Comparison of ENCODE assay signal across 8 cellular contexts in the genomic region with DNA sequence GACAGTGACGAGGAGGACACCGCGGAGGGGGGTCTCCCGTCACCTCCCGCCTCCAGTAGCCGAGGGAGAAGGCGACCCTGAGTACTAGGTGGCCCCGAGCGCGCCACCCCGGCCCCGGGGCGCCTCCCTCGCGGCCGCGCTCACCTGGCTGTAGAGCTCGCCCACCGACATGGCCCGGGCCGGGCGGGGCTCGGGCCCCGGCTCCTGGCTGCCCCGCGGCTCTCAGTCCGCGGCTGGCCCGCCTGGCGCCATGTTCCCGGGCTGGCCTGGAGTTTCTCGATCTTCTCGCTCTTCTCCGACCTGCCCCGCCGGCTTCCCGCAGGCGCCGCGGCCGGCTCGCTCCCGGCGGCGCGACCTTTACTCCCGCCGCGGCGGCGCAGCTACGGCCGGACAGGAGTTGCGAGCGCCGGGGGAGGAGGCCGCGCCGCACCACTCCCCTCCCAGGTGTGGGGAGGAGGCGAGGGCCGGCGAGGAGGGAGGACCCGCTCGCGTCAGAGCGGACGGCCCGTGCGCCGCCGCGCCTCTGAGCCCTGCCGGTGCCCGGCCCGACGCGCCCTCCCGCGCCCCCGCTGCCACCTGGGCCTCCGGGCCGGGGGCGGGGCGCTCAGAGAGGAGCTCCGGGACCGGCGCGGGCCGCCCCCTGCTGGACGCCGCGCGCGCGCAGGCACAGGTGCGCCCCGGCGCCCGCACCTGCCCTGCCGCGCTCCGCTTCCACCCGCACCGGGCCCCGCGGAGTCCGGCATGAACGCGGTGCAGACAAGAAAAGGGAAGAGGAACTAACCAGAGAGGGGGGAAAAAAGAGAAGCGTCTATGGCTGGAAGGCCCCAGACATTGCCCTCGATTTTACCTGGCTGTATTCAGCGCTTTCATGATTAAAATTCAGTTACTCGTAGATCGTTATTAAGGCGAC. TPM values are rescaled to one million over a fixed set of nuclear protein-coding genes. Genes with fewer than 3 reads are reported as not detected.
A peak's percentile ranks its signal among the peaks of the same experiment; 100 is the strongest.
DNase-seq lines count a peak whose midpoint lies in the region; ATAC-seq and TF ChIP-seq lines count a peak whose summit lies in the region.

Gene MYO5B, minus strand, starts transcription at position 525 of the 910 bp plus-strand sequence. Its CDS starts 354 bp downstream, at position 171.

- ATAC-seq in natural killer cell treated with Interleukin-12 subunit alpha and Interleukin-12 subunit beta and Interleukin-15 and Interleukin-18, amount 100 ng/mL, for 72 hours = peak; percentile 71 to 78
- no peak for ATAC-seq in HG03196 (IDR thresholded peaks at IDR 0.05; ENCODE audit: unreplicated experiment)

- WGBS in testis, 2 donors = 1 to 2% methylated on average over 29 to 76 of the region's 115 CpGs

- H3K36me3 ChIP-seq in HAP-1 (replicated peaks) = no peaks in the 10 kb centered on the region
- H3K36me3 ChIP-seq in endocrine pancreas (ENCODE audit: control insufficient read depth, insufficient read depth, low read length) = no peaks in the 10 kb centered on the region
- no peaks in the 10 kb centered on the region for H3K36me3 ChIP-seq in testis (ENCODE audit: low read depth, missing control alignments)

- H3K27me3 Mint-ChIP-seq in natural killer cell treated with Interleukin-12 subunit alpha and Interleukin-12 subunit beta and Interleukin-15 and Interleukin-18, amount 100 ng/mL, for 72 hours = peaks cover 33 to 62% of the 10 kb centered on the region in 2 donors

- peak within 1 kb of the TSS; percentile 76 for H3K9ac ChIP-seq in endocrine pancreas (ENCODE audit: control insufficient read depth, insufficient read depth, low read length)

- H3K36me3 Mint-ChIP-seq in natural killer cell treated with Interleukin-12 subunit alpha and Interleukin-12 subunit beta and Interleukin-15 and Interleukin-18, amount 100 ng/mL, for 72 hours = no peaks in the 10 kb centered on the region

- H3K4me3 Mint-ChIP-seq in natural killer cell treated with Interleukin-12 subunit alpha and Interleukin-12 subunit beta and Interleukin-15 and Interleukin-18, amount 100 ng/mL, for 72 hours = peak within 1 kb of the TSS; percentile 76

- H3K27me3 ChIP-seq in HAP-1 (ENCODE audit: low read depth) (0 out of 2 replicates have a peak, but pooled peaks cover 2% of the 10 kb centered on the region), endocrine pancreas (ENCODE audit: control insufficient read depth, insufficient read depth, low read length) (no peaks in the 10 kb centered on the region), testis (no peaks in the 10 kb centered on the region)

- DNase-seq in HAP-1 (ENCODE audit: low spot score in 2 of 2) (peak; percentile 49 to 81), NCI-H1105 (lab: John Stamatoyannopoulos, UW) (peak; percentile 77), testis (peak; percentile 72)
- DNase-seq in activated CD4-positive, alpha-beta T cell treated with anti-CD3 and anti-CD28 coated beads, Interleukin-2, amount 50 U/mL, for 4 hours = peak; percentile 38 to 39
- no peak for DNase-seq in natural killer cell treated with Interleukin-12 subunit alpha and Interleukin-12 subunit beta and Interleukin-15 and Interleukin-18, amount 100 ng/mL, for 72 hours (ENCODE audit: low spot score)

- no peaks in the 10 kb centered on the region for H3K9me3 ChIP-seq in HAP-1
- no peaks in the 10 kb centered on the region for H3K9me3 ChIP-seq in endocrine pancreas (ENCODE audit: control insufficient read depth, low read length)
- H3K9me3 ChIP-seq in testis = no peaks in the 10 kb centered on the region

- H3K4me1 ChIP-seq in HAP-1 = peaks cover 10% of the 10 kb centered on the region
- no peaks in the 10 kb centered on the region for H3K4me1 ChIP-seq in endocrine pancreas (ENCODE audit: control insufficient read depth, insufficient read depth, low read length)
- peaks cover 14% of the 10 kb centered on the region for H3K4me1 ChIP-seq in testis

- no peak within 1 kb of the TSS for H3K27ac ChIP-seq in testis

- no peak for TF ChIP-seq POLR2A in testis (IDR thresholded peaks at IDR 0.05)

- no peak within 1 kb of the TSS for H3K27ac Mint-ChIP-seq in natural killer cell treated with Interleukin-12 subunit alpha and Interleukin-12 subunit beta and Interleukin-15 and Interleukin-18, amount 100 ng/mL, for 72 hours

- peaks cover 3 to 6% of the 10 kb centered on the region in 2 donors for H3K4me1 Mint-ChIP-seq in natural killer cell treated with Interleukin-12 subunit alpha and Interleukin-12 subunit beta and Interleukin-15 and Interleukin-18, amount 100 ng/mL, for 72 hours (ENCODE audit: low read depth in 2 of 2)

- TF ChIP-seq CTCF in GM12874 (IDR thresholded peaks at IDR 0.05; ENCODE audit: insufficient read depth, low read depth, low read length) = peak; percentile 63
- peak; percentile 28 to 68 (median 60) for TF ChIP-seq CTCF in testis (IDR thresholded peaks at IDR 0.05)

- H3K4me3 ChIP-seq in HAP-1 (peak within 1 kb of the TSS; percentile 62), endocrine pancreas (ENCODE audit: control insufficient read depth, insufficient read depth, low read length) (peak within 1 kb of the TSS; percentile 62), testis (peak within 1 kb of the TSS; percentile 55 to 70)

- H3K9me3 Mint-ChIP-seq in natural killer cell treated with Interleukin-12 subunit alpha and Interleukin-12 subunit beta and Interleukin-15 and Interleukin-18, amount 100 ng/mL, for 72 hours = no peaks in the 10 kb centered on the region

- in situ Hi-C loops in HAP-1 (cut with MboI; ENCODE audit: low sequenced_read_pairs) = loop anchor here (5.0 kb wide), 1 partner anchor 138 kb away; no protein-coding TSS in a partner anchor

- intact Hi-C loops in testis (cut with DNase I; ENCODE audit: low total_unique reads) = no loop called here

RNA-seq across cellular contexts. Expression of gene MYO5B, which starts in this region (rescaled TPM):
- total RNA-seq in natural killer cell treated with Interleukin-12 subunit alpha and Interleukin-12 subunit beta and Interleukin-15 and Interleukin-18, amount 100 ng/mL, for 72 hours = not detected
- 10 to 100 TPM; 24.8 to 26.1 TPM for total RNA-seq in testis
- polyA plus RNA-seq in testis (ENCODE audit: insufficient read depth, low read depth, low replicate concordance) = 31.8 TPM

Comparison
In these comparisons a context has a peak if more than half of its experiments do, and no peak if none do; other contexts are left out.
1. RNA of gene MYO5B (total RNA-seq): 24.8 to 26.1 TPM in testis; not detected in natural killer cell treated with Interleukin-12 subunit alpha and Interleukin-12 subunit beta and Interleukin-15 and Interleukin-18, amount 100 ng/mL, for 72 hours; every median in the first group is over 10 times any median in the second.
2. Peak in ATAC-seq in natural killer cell treated with Interleukin-12 subunit alpha and Interleukin-12 subunit beta and Interleukin-15 and Interleukin-18, amount 100 ng/mL, for 72 hours; RNA of the gene not detected or under 1 TPM.
3. Peak in every context shown above with its lines, with median percentiles within 50 percentile points of each other: H3K4me3 ChIP-seq.